ENCODE assay signal across 1 cellular context in genomic region chr2:178412453-178412852, GRCh38.
TF ChIP-seq lines count a peak whose summit lies in the region.

No MANE protein-coding gene starts in this region.

TF ChIP-seq in GM12878, 131 proteins besides CTCF, POLR2A, EP300 and RAD21:
- TF ChIP-seq, protein P1, sequence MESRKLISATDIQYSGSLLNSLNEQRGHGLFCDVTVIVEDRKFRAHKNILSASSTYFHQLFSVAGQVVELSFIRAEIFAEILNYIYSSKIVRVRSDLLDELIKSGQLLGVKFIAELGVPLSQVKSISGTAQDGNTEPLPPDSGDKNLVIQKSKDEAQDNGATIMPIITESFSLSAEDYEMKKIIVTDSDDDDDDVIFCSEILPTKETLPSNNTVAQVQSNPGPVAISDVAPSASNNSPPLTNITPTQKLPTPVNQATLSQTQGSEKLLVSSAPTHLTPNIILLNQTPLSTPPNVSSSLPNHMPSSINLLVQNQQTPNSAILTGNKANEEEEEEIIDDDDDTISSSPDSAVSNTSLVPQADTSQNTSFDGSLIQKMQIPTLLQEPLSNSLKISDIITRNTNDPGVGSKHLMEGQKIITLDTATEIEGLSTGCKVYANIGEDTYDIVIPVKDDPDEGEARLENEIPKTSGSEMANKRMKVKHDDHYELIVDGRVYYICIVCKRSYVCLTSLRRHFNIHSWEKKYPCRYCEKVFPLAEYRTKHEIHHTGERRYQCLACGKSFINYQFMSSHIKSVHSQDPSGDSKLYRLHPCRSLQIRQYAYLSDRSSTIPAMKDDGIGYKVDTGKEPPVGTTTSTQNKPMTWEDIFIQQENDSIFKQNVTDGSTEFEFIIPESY (IDR thresholded peaks at IDR 0.05): peak; percentile 80; the same call in 1 of the 2 replicates
